ENCODE assay signal across 8 cellular contexts in the genomic region with DNA sequence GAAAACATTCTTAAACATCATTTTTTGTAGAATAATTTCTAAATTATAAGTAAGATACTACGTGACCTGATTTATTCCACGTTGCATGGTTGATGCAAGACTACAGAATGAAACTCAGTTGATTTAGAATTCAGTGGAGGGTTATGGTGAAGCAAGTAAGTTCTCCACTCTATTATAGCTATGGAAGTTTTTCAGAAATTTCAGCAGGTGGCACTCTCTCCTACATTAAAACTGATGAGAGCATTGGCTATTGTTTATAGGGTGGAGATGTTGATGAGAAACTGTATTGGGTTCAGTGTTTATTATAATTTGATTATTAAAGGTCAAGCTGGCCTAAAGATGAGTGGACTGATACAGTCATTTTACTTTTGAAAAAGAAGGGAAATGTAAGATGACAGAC.
DNase-seq lines count a peak whose midpoint lies in the region; ATAC-seq and FAIRE-seq lines count a peak whose summit lies in the region.

No MANE protein-coding gene starts in this region.

- peaks cover 22 to 28% (median 25%) of the 10 kb centered on the region in 3 donors for H3K27me3 Mint-ChIP-seq in naive B cell

- no peaks in the 10 kb centered on the region for H3K9me3 Mint-ChIP-seq in naive B cell

- FAIRE-seq in RCC 7860 (lab: Jason Lieb, UNC), result peak; percentile 40

- no peak overlapping the region for H3K4me3 Mint-ChIP-seq in naive B cell

- DNase-seq in ELR (ENCODE audit: low read depth) (peak; percentile 60), HuH-7 (ENCODE audit: low spot score) (peak; percentile 44), RCC 7860 (ENCODE audit: low spot score) (peak; percentile 55), epidermal melanocyte (ENCODE audit: insufficient read length, low spot score) (peak; percentile 32), naive B cell (peak; percentile 31), posterior cingulate gyrus (no peak), T1000 (lab: John Stamatoyannopoulos, UW) (no peak)

- intact Hi-C loops in posterior cingulate gyrus (cut with DNase I), result loop anchor here (1.0 to 10.0 kb wide), 2 partner anchors 318 to 348 kb away; no protein-coding TSS in a partner anchor

- H3K36me3 Mint-ChIP-seq in naive B cell, result no peaks in the 10 kb centered on the region

- no peaks in the 10 kb centered on the region for H3K4me1 Mint-ChIP-seq in naive B cell

- no peak overlapping the region for H3K27ac Mint-ChIP-seq in naive B cell

- ATAC-seq in GM21447 (IDR thresholded peaks at IDR 0.05; ENCODE audit: unreplicated experiment), result peak; percentile 66
- peak; percentile 82 for ATAC-seq in naive B cell (ENCODE audit: low read depth in 2 of 2)

Comparison
In these comparisons a context has a peak if more than half of its experiments do, and no peak if none do; other contexts are left out.
1. DNase-seq: peak in ELR (single experiment), HuH-7 (single experiment), RCC 7860 (single experiment), epidermal melanocyte (single experiment) and naive B cell (single experiment); none in posterior cingulate gyrus (0 of 10) and T1000 (single experiment).